Comparison of ENCODE assay signal across 36 cellular contexts in genomic region chr9:111719541-111719940, GRCh38.
"Had no signal": no experiment of that assay in that cellular context is flagged by ENCODE, and none has a peak within 500 bp of the region (broad histone marks: within the 10 kb centered on the region; RNA-seq: fewer than 3 reads in every experiment).

No MANE protein-coding gene starts in this region.

- H3K27me3 ChIP-seq: ascending aorta, cardiac muscle cell had no signal

- H3K9me3 Mint-ChIP-seq: activated CD4-positive, alpha-beta memory T cell treated with anti-CD3 and anti-CD28 coated beads, Interleukin-2, amount 10 ng/mL, durations not matched to agents 7 days and 5 days; activated CD4-positive, alpha-beta T cell treated with anti-CD3 and anti-CD28 coated beads, Interleukin-2, amount 10 ng/mL, durations not matched to agents 24 days and 14 days; activated naive CD4-positive, alpha-beta T cell treated with anti-CD3 and anti-CD28 coated beads, Interleukin-2, amount 10 ng/mL, durations not matched to agents 7 days and 5 days; activated naive CD4-positive, alpha-beta T cell treated with anti-CD3 and anti-CD28 coated beads, Interleukin-2, amount 50 U/mL, for 24 hours; activated naive CD8-positive, alpha-beta T cell treated with anti-CD3 and anti-CD28 coated beads, Interleukin-2, amount 10 ng/mL, durations not matched to agents 7 days and 5 days; activated naive CD8-positive, alpha-beta T cell treated with anti-CD3 and anti-CD28 coated beads, Interleukin-2, amount 50 U/mL, for 24 hours; activated T-cell treated with anti-CD3 and anti-CD28 coated beads, Interleukin-2, amount 50 U/mL, for 4 hours; activated T-helper 2 cell treated with anti-CD3 and anti-CD28 coated beads, Interferon-gamma antibody, Interleukin-2, Interleukin-4, amounts not matched to agents 10 μg/mL and 5 μg/mL and 100 μg/mL, durations not matched to agents 14 hours and 24 hours and 36 hours; brain; central memory CD8-positive, alpha-beta T cell; T-helper 1 cell treated with Interleukin-12 subunit alpha and Interleukin-12 subunit beta and Interleukin-4 antibody, amounts not matched to agents 30 μg/mL and 1 μg/mL, for 36 hours; T-helper 2 cell treated with Interferon-gamma antibody and Interleukin-4, amounts not matched to agents 5 μg/mL and 100 μg/mL, for 36 hours; WTC11 had no signal

- H3K36me3 Mint-ChIP-seq: activated CD8-positive, alpha-beta memory T cell treated with anti-CD3 and anti-CD28 coated beads, Interleukin-2, amount 10 ng/mL, durations not matched to agents 7 days and 5 days; activated naive CD4-positive, alpha-beta T cell treated with anti-CD3 and anti-CD28 coated beads, Interleukin-2, amount 10 ng/mL, durations not matched to agents 7 days and 5 days; activated naive CD8-positive, alpha-beta T cell treated with anti-CD3 and anti-CD28 coated beads, Interleukin-2, amount 10 ng/mL, durations not matched to agents 7 days and 5 days; brain; WTC11 had no signal

- H3K4me3 Mint-ChIP-seq: activated CD4-positive, alpha-beta memory T cell treated with anti-CD3 and anti-CD28 coated beads, Interleukin-2, amount 10 ng/mL, durations not matched to agents 7 days and 5 days; activated CD4-positive, alpha-beta T cell treated with anti-CD3 and anti-CD28 coated beads, Interleukin-2, amount 10 ng/mL, durations not matched to agents 24 days and 14 days; activated CD8-positive, alpha-beta memory T cell treated with anti-CD3 and anti-CD28 coated beads, Interleukin-2, amount 10 ng/mL, durations not matched to agents 7 days and 5 days; activated CD8-positive, alpha-beta T cell treated with anti-CD3 and anti-CD28 coated beads, Interleukin-2, amount 10 ng/mL, durations not matched to agents 7 days and 5 days; activated naive CD4-positive, alpha-beta T cell treated with anti-CD3 and anti-CD28 coated beads, Interleukin-2, amount 10 ng/mL, durations not matched to agents 7 days and 5 days; activated naive CD4-positive, alpha-beta T cell treated with anti-CD3 and anti-CD28 coated beads, Interleukin-2, amount 50 U/mL, for 24 hours; activated naive CD8-positive, alpha-beta T cell; activated naive CD8-positive, alpha-beta T cell treated with anti-CD3 and anti-CD28 coated beads, Interleukin-2, amount 10 ng/mL, durations not matched to agents 7 days and 5 days; activated naive CD8-positive, alpha-beta T cell treated with anti-CD3 and anti-CD28 coated beads, Interleukin-2, amount 50 U/mL, for 24 hours; activated T-cell treated with anti-CD3 and anti-CD28 coated beads, Interleukin-2, amount 50 U/mL, for 4 hours; brain; central memory CD8-positive, alpha-beta T cell; T-helper 1 cell treated with Interleukin-12 subunit alpha and Interleukin-12 subunit beta and Interleukin-4 antibody, amounts not matched to agents 30 μg/mL and 1 μg/mL, for 36 hours; T-helper 2 cell treated with Interferon-gamma antibody and Interleukin-4, amounts not matched to agents 5 μg/mL and 100 μg/mL, for 36 hours; WTC11 had no signal

- H3K27me3 Mint-ChIP-seq: activated CD4-positive, alpha-beta memory T cell treated with anti-CD3 and anti-CD28 coated beads, Interleukin-2, amount 10 ng/mL, durations not matched to agents 7 days and 5 days; activated CD4-positive, alpha-beta T cell treated with anti-CD3 and anti-CD28 coated beads, Interleukin-2, amount 10 ng/mL, durations not matched to agents 24 days and 14 days; activated CD8-positive, alpha-beta memory T cell treated with anti-CD3 and anti-CD28 coated beads, Interleukin-2, amount 10 ng/mL, durations not matched to agents 7 days and 5 days; activated naive CD4-positive, alpha-beta T cell treated with anti-CD3 and anti-CD28 coated beads, Interleukin-2, amount 10 ng/mL, durations not matched to agents 7 days and 5 days; activated naive CD4-positive, alpha-beta T cell treated with anti-CD3 and anti-CD28 coated beads, Interleukin-2, amount 50 U/mL, for 24 hours; activated naive CD8-positive, alpha-beta T cell; activated naive CD8-positive, alpha-beta T cell treated with anti-CD3 and anti-CD28 coated beads, Interleukin-2, amount 10 ng/mL, durations not matched to agents 7 days and 5 days; activated naive CD8-positive, alpha-beta T cell treated with anti-CD3 and anti-CD28 coated beads, Interleukin-2, amount 50 U/mL, for 24 hours; brain; central memory CD8-positive, alpha-beta T cell had no signal

- H3K27ac Mint-ChIP-seq: activated CD4-positive, alpha-beta memory T cell treated with anti-CD3 and anti-CD28 coated beads, Interleukin-2, amount 10 ng/mL, durations not matched to agents 7 days and 5 days; activated CD4-positive, alpha-beta T cell treated with anti-CD3 and anti-CD28 coated beads, Interleukin-2, amount 10 ng/mL, durations not matched to agents 24 days and 14 days; activated CD8-positive, alpha-beta memory T cell treated with anti-CD3 and anti-CD28 coated beads, Interleukin-2, amount 10 ng/mL, durations not matched to agents 7 days and 5 days; activated CD8-positive, alpha-beta T cell treated with anti-CD3 and anti-CD28 coated beads, Interleukin-2, amount 10 ng/mL, durations not matched to agents 7 days and 5 days; activated naive CD4-positive, alpha-beta T cell treated with anti-CD3 and anti-CD28 coated beads, Interleukin-2, amount 10 ng/mL, durations not matched to agents 7 days and 5 days; activated naive CD4-positive, alpha-beta T cell treated with anti-CD3 and anti-CD28 coated beads, Interleukin-2, amount 50 U/mL, for 24 hours; activated naive CD8-positive, alpha-beta T cell; activated naive CD8-positive, alpha-beta T cell treated with anti-CD3 and anti-CD28 coated beads, Interleukin-2, amount 10 ng/mL, durations not matched to agents 7 days and 5 days; activated naive CD8-positive, alpha-beta T cell treated with anti-CD3 and anti-CD28 coated beads, Interleukin-2, amount 50 U/mL, for 24 hours; activated T-helper 2 cell treated with anti-CD3 and anti-CD28 coated beads, Interferon-gamma antibody, Interleukin-2, Interleukin-4, amounts not matched to agents 10 μg/mL and 5 μg/mL and 100 μg/mL, durations not matched to agents 14 hours and 24 hours and 36 hours; brain; T-helper 1 cell treated with Interleukin-12 subunit alpha and Interleukin-12 subunit beta and Interleukin-4 antibody, amounts not matched to agents 30 μg/mL and 1 μg/mL, for 36 hours; T-helper 2 cell treated with Interferon-gamma antibody and Interleukin-4, amounts not matched to agents 5 μg/mL and 100 μg/mL, for 36 hours; WTC11 had no signal

- H3K4me1 Mint-ChIP-seq: activated CD4-positive, alpha-beta memory T cell treated with anti-CD3 and anti-CD28 coated beads, Interleukin-2, amount 10 ng/mL, durations not matched to agents 7 days and 5 days; activated CD8-positive, alpha-beta memory T cell treated with anti-CD3 and anti-CD28 coated beads, Interleukin-2, amount 10 ng/mL, durations not matched to agents 7 days and 5 days; activated naive CD4-positive, alpha-beta T cell treated with anti-CD3 and anti-CD28 coated beads, Interleukin-2, amount 10 ng/mL, durations not matched to agents 7 days and 5 days; activated naive CD4-positive, alpha-beta T cell treated with anti-CD3 and anti-CD28 coated beads, Interleukin-2, amount 50 U/mL, for 24 hours; activated naive CD8-positive, alpha-beta T cell treated with anti-CD3 and anti-CD28 coated beads, Interleukin-2, amount 10 ng/mL, durations not matched to agents 7 days and 5 days; activated naive CD8-positive, alpha-beta T cell treated with anti-CD3 and anti-CD28 coated beads, Interleukin-2, amount 50 U/mL, for 24 hours; brain; central memory CD8-positive, alpha-beta T cell had no signal

- H3K27ac ChIP-seq: ascending aorta, cardiac muscle cell, WERI-Rb-1 had no signal

- H3K36me3 ChIP-seq: ascending aorta, cardiac muscle cell, WERI-Rb-1 had no signal

- DNase-seq: activated CD4-positive, alpha-beta memory T cell treated with anti-CD3 and anti-CD28 coated beads, Interleukin-2, amount 10 ng/mL, durations not matched to agents 7 days and 5 days; activated CD4-positive, alpha-beta T cell treated with anti-CD3 and anti-CD28 coated beads for 1 hour; activated CD4-positive, alpha-beta T cell treated with anti-CD3 and anti-CD28 coated beads for 4 hours; activated CD4-positive, alpha-beta T cell treated with anti-CD3 and anti-CD28 coated beads, Interleukin-2, amount 10 ng/mL, durations not matched to agents 24 days and 14 days; activated CD4-positive, alpha-beta T cell treated with anti-CD3 and anti-CD28 coated beads, Interleukin-2, amount 50 U/mL, for 48 hours; activated CD4-positive, CD25-positive, alpha-beta regulatory T cell; activated CD8-positive, alpha-beta memory T cell treated with anti-CD3 and anti-CD28 coated beads for 24 hours; activated CD8-positive, alpha-beta memory T cell treated with anti-CD3 and anti-CD28 coated beads, Interleukin-2, amount 10 ng/mL, durations not matched to agents 7 days and 5 days; activated CD8-positive, alpha-beta memory T cell treated with anti-CD3 and anti-CD28 coated beads, Interleukin-2, amount 50 U/mL, for 48 hours; activated CD8-positive, alpha-beta T cell treated with anti-CD3 and anti-CD28 coated beads, Interleukin-2, amount 10 ng/mL, durations not matched to agents 7 days and 5 days; activated effector memory CD4-positive, alpha-beta T cell treated with Interleukin-2 at 50 U/mL for 16 hours; activated gamma-delta T cell; activated naive CD4-positive, alpha-beta T cell treated with anti-CD3 and anti-CD28 coated beads, Interleukin-2, amount 10 ng/mL, durations not matched to agents 7 days and 5 days; activated naive CD4-positive, alpha-beta T cell treated with Interleukin-2 at 50 U/mL for 16 hours; activated naive CD8-positive, alpha-beta T cell treated with anti-CD3 and anti-CD28 coated beads, Interleukin-2, amount 10 ng/mL, durations not matched to agents 7 days and 5 days; activated naive CD8-positive, alpha-beta T cell treated with anti-CD3 and anti-CD28 coated beads, Interleukin-2, amount 50 U/mL, for 24 hours; activated T-cell treated with anti-CD3 and anti-CD28 coated beads, Interleukin-2, amount 50 U/mL, for 1 hour; activated T-cell treated with anti-CD3 and anti-CD28 coated beads, Interleukin-2, amount 50 U/mL, for 4 hours; amygdala; anterior cingulate cortex; caudate nucleus; cerebellar nuclear complex; T-helper 1 cell; T-helper 9 cell; WERI-Rb-1 had no signal

- ATAC-seq: activated CD4-positive, CD25-positive, alpha-beta regulatory T cell treated with anti-CD3 and anti-CD28 coated beads, Interleukin-2, amount 50 U/mL, for 24 hours; activated CD8-positive, alpha-beta memory T cell treated with anti-CD3 and anti-CD28 coated beads, Interleukin-2, amount 10 ng/mL, durations not matched to agents 7 days and 5 days; activated CD8-positive, alpha-beta T cell treated with anti-CD3 and anti-CD28 coated beads, Interleukin-2, amount 10 ng/mL, durations not matched to agents 7 days and 5 days; activated naive CD8-positive, alpha-beta T cell treated with anti-CD3 and anti-CD28 coated beads, Interleukin-2, amount 50 U/mL, for 24 hours; activated T-cell treated with anti-CD3 and anti-CD28 coated beads, Interleukin-2, amount 50 U/mL, for 4 hours; WTC11 had no signal

- H3K9me3 ChIP-seq: ascending aorta had no signal

- H3K4me3 ChIP-seq: ascending aorta, cardiac muscle cell had no signal

- H3K4me1 ChIP-seq: ascending aorta had no signal
